Comparison of ENCODE assay signal across 1 cellular context in genomic region chr6:27275025-27275956, GRCh38.
TF ChIP-seq lines count a peak whose summit lies in the region.

No MANE protein-coding gene starts in this region.

TF ChIP-seq in K562, 482 proteins besides CTCF, POLR2A, EP300 and RAD21 (continued from another document and continues in another):
- TF ChIP-seq MTA3 (IDR thresholded peaks at IDR 0.05; ENCODE audit: borderline replicate concordance) = no peak
- no peak; a peak in 1 of 4 replicates for TF ChIP-seq MCM7 (IDR thresholded peaks at IDR 0.05)
- 0 out of 2 replicates have a peak, but pooled peaks have one; percentile 44 for TF ChIP-seq ETS1 (conservative IDR thresholded peaks at IDR 0.05; ENCODE audit: control insufficient read depth, low read depth, low read length)
- no peak for TF ChIP-seq ZNF518B (CRISPR knock-in tag; IDR thresholded peaks at IDR 0.05)
- 0 out of 2 replicates have a peak, but pooled peaks have one; percentile 51 for TF ChIP-seq GATAD2A (IDR thresholded peaks at IDR 0.05)
- TF ChIP-seq ZZZ3 (IDR thresholded peaks at IDR 0.05) = no peak
- TF ChIP-seq SAP30 (IDR thresholded peaks at IDR 0.05; ENCODE audit: borderline replicate concordance, insufficient read depth, low read depth, low read length, poor library complexity, severe bottlenecking) = no peak
- no peak for TF ChIP-seq PRMT5 (CRISPR knock-in tag; IDR thresholded peaks at IDR 0.05)
- TF ChIP-seq MGA (IDR thresholded peaks at IDR 0.05) = no peak
- TF ChIP-seq RB1 (IDR thresholded peaks at IDR 0.05; ENCODE audit: low read depth) = peak; percentile 53; the same call in 1 of the 2 replicates
- no peak for TF ChIP-seq CCNT2 (IDR thresholded peaks at IDR 0.05; ENCODE audit: borderline replicate concordance, extremely low read depth, insufficient read length, low read depth, low read length)
- TF ChIP-seq ZEB2 (IDR thresholded peaks at IDR 0.05) = no peak
- 0 out of 4 replicates have a peak, but pooled peaks of 1 of the 2 experiments have one; percentile 40 for TF ChIP-seq ARNT (IDR thresholded peaks at IDR 0.05)
- no peak for TF ChIP-seq IRF1 (CRISPR knock-in tag; IDR thresholded peaks at IDR 0.05; ENCODE audit: borderline replicate concordance)
- no peak for TF ChIP-seq CAMTA2 (CRISPR knock-in tag; conservative IDR thresholded peaks at IDR 0.05)
- TF ChIP-seq PHF21A (IDR thresholded peaks at IDR 0.05; ENCODE audit: borderline replicate concordance, low read depth) = 0 out of 2 replicates have a peak, but pooled peaks have one; percentile 20
- TF ChIP-seq THAP7 (CRISPR knock-in tag; IDR thresholded peaks at IDR 0.05) = no peak
- no peak for TF ChIP-seq ARID2 (IDR thresholded peaks at IDR 0.05)
- TF ChIP-seq KLF10 (CRISPR knock-in tag; IDR thresholded peaks at IDR 0.05) = no peak
- TF ChIP-seq PYGO2 (tag; IDR thresholded peaks at IDR 0.05) = no peak
- no peak for TF ChIP-seq FOXA1 (IDR thresholded peaks at IDR 0.05; ENCODE audit: borderline replicate concordance)
- no peak for TF ChIP-seq TRIM25 (IDR thresholded peaks at IDR 0.05; ENCODE audit: borderline replicate concordance)
- TF ChIP-seq ELK1 (CRISPR knock-in tag; IDR thresholded peaks at IDR 0.05) = no peak
- TF ChIP-seq E2F4 (CRISPR knock-in tag; IDR thresholded peaks at IDR 0.05; ENCODE audit: low read depth) = no peak
- no peak for TF ChIP-seq ZNF277 (CRISPR knock-in tag; IDR thresholded peaks at IDR 0.05; ENCODE audit: borderline replicate concordance)
- TF ChIP-seq PHB2 (IDR thresholded peaks at IDR 0.05; ENCODE audit: low read depth) = no peak
- 0 out of 2 replicates have a peak, but pooled peaks have one; percentile 24 for TF ChIP-seq ZSCAN29 (IDR thresholded peaks at IDR 0.05)
- no peak for TF ChIP-seq ZNF124 (CRISPR knock-in tag; IDR thresholded peaks at IDR 0.05)
- no peak for TF ChIP-seq HDAC3 (IDR thresholded peaks at IDR 0.05; ENCODE audit: borderline replicate concordance, partially characterized antibody)
- no peak for TF ChIP-seq DDX20 (tag; IDR thresholded peaks at IDR 0.05; ENCODE audit: low read depth)
- TF ChIP-seq GABPA (tag; conservative IDR thresholded peaks at IDR 0.05; ENCODE audit: low read depth) = no peak
- no peak for TF ChIP-seq CCAR2 (IDR thresholded peaks at IDR 0.05; ENCODE audit: low read depth, low read length)
- TF ChIP-seq RBM17 (IDR thresholded peaks at IDR 0.05; ENCODE audit: borderline replicate concordance, low read depth, low read length) = no peak
- TF ChIP-seq ZNF143 (CRISPR knock-in tag; IDR thresholded peaks at IDR 0.05) = no peak
- no peak for TF ChIP-seq ZNF445 (CRISPR knock-in tag; IDR thresholded peaks at IDR 0.05; ENCODE audit: low read depth)
